In the genomic region with DNA sequence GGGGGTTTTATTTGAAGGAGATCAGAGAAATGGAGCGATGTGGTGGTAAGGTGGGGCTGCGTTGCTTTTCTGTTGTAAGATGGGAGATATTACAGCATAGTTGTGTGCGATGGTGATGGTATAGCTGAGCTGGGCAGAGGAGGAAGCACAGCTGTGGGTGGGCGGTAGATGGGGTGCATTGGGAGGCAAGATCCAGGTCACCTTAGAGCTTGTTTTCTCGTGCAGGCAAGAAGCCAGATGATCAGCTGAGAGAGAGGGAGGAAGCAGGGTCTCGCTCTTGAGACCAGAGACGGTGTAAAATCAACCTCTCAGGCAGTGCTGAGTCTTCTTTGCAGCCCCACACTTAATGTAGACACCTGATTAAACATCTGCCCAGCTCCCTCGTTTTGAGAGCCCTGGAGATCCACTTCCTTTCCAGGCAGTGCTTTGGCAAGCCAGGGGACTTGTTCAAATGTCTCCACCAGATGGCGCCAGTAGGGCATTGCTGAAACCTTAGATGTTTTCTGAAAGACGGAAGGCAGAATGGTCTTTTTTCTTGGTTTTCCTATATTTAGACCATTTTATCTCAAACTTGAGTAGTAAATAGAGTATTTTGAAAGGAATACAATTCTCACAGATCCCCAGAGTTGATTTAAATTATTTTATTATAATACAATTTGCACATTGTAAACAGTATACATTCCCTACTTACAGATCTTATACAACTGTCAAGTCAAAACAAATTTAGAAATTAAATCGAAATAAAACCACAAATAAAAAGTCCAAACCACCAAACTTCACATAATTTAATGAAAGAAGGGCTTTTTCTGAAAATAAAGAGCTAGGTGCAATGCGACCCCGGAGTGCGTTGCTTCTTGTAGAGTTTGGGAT, we compare ENCODE assay signal across 8 cellular contexts. TPM values are rescaled to one million over a fixed set of nuclear protein-coding genes. Genes with fewer than 3 reads are reported as not detected.
DNase-seq lines count a peak whose midpoint lies in the region; ATAC-seq and TF ChIP-seq lines count a peak whose summit lies in the region.

No MANE protein-coding gene starts in this region.

- TF ChIP-seq POLR2A in right lobe of liver (IDR thresholded peaks at IDR 0.05) = no peak

- no peaks in the 10 kb centered on the region for H3K4me1 ChIP-seq in colonic mucosa
- H3K4me1 ChIP-seq in right lobe of liver = no peaks in the 10 kb centered on the region

- H3K4me3 ChIP-seq in colonic mucosa (no peak overlapping the region), right lobe of liver (no peak overlapping the region)

- peak; percentile 93 for TF ChIP-seq CTCF in colonic mucosa (IDR thresholded peaks at IDR 0.05)
- TF ChIP-seq CTCF in right lobe of liver (IDR thresholded peaks at IDR 0.05) = peak; percentile 74 to 92 (median 91)

- H3K27me3 Mint-ChIP-seq in activated CD4-positive, alpha-beta T cell treated with anti-CD3 and anti-CD28 coated beads, Interleukin-2, amount 10 ng/mL, durations not matched to agents 24 days and 14 days = no peaks in the 10 kb centered on the region

- H3K36me3 Mint-ChIP-seq in activated CD4-positive, alpha-beta T cell treated with anti-CD3 and anti-CD28 coated beads, Interleukin-2, amount 10 ng/mL, durations not matched to agents 24 days and 14 days (ENCODE audit: low read depth) = peaks cover 2% of the 10 kb centered on the region

- DNase-seq in DMS79 (lab: John Stamatoyannopoulos, UW) (peak; percentile 55), NCI-H524 (lab: John Stamatoyannopoulos, UW) (peak; percentile 47 to 78), colonic mucosa (peak; percentile 87), right lobe of liver (peak; percentile 67 to 76 (median 68))
- peak; percentile 92 for DNase-seq in activated CD4-positive, alpha-beta T cell treated with anti-CD3 and anti-CD28 coated beads, Interleukin-2, amount 10 ng/mL, durations not matched to agents 24 days and 14 days
- DNase-seq in stimulated activated CD4-positive, alpha-beta T cell treated with anti-CD3 and anti-CD28 coated beads, TNF-alpha, amount 100 ng/mL, for 24 hours (ENCODE audit: low read depth in 3 of 3) = peak; percentile 42 to 66 (median 64)

- H3K27ac Mint-ChIP-seq in activated CD4-positive, alpha-beta T cell treated with anti-CD3 and anti-CD28 coated beads, Interleukin-2, amount 10 ng/mL, durations not matched to agents 24 days and 14 days = no peak overlapping the region

- H3K27me3 ChIP-seq in colonic mucosa (no peaks in the 10 kb centered on the region), right lobe of liver (no peaks in the 10 kb centered on the region)

- H3K27ac ChIP-seq in colonic mucosa (no peak overlapping the region), right lobe of liver (no peak overlapping the region)

- H3K9me3 ChIP-seq in colonic mucosa = no peaks in the 10 kb centered on the region
- H3K9me3 ChIP-seq in right lobe of liver = no peaks in the 10 kb centered on the region

- no peaks in the 10 kb centered on the region for H3K36me3 ChIP-seq in colonic mucosa
- no peaks in the 10 kb centered on the region for H3K36me3 ChIP-seq in right lobe of liver

- intact Hi-C loops in activated CD4-positive, alpha-beta T cell treated with anti-CD3 and anti-CD28 coated beads, Interleukin-2, amount 10 ng/mL, durations not matched to agents 24 days and 14 days (cut with micrococcal nuclease) = loop anchor here (1.0 kb wide), 2 partner anchors 296 to 544 kb away; no protein-coding TSS in a partner anchor
- intact Hi-C loops in colonic mucosa (cut with DNase I) (loop anchor here (5.0 kb wide), 2 partner anchors 300 to 540 kb away; no protein-coding TSS in a partner anchor), right lobe of liver (cut with DNase I) (loop anchor here in 1 of 2 donors (10.0 kb wide), 1 partner anchor 537 kb away; no protein-coding TSS in a partner anchor)

- no peaks in the 10 kb centered on the region for H3K9me3 Mint-ChIP-seq in activated CD4-positive, alpha-beta T cell treated with anti-CD3 and anti-CD28 coated beads, Interleukin-2, amount 10 ng/mL, durations not matched to agents 24 days and 14 days

- H3K4me3 Mint-ChIP-seq in activated CD4-positive, alpha-beta T cell treated with anti-CD3 and anti-CD28 coated beads, Interleukin-2, amount 10 ng/mL, durations not matched to agents 24 days and 14 days = no peak overlapping the region

- H3K9ac ChIP-seq in colonic mucosa (ENCODE audit: low read depth in 2 of 2, low read length in 2 of 2) = no peak overlapping the region

- peaks cover 6% of the 10 kb centered on the region for H3K4me1 Mint-ChIP-seq in activated CD4-positive, alpha-beta T cell treated with anti-CD3 and anti-CD28 coated beads, Interleukin-2, amount 10 ng/mL, durations not matched to agents 24 days and 14 days

- 41% methylated on average over 11 of the region's 14 CpGs for WGBS in right lobe of liver (ENCODE audit: insufficient coverage, low coverage, low lambda C conversion rate, missing lambda C conversion rate)

- ATAC-seq in HG03135 (IDR thresholded peaks at IDR 0.05; ENCODE audit: unreplicated experiment) = peak; percentile 31
- ATAC-seq in right lobe of liver = peak; percentile 85 to 92 (median 91)
- no peak for ATAC-seq in GM21528 (IDR thresholded peaks at IDR 0.05; ENCODE audit: low FRiP score, unreplicated experiment)

RNA-seq across cellular contexts. Expression of a gene that starts 21.1 kb away (rescaled TPM):
- not detected in 2 replicates for total RNA-seq in activated CD4-positive, alpha-beta T cell treated with anti-CD3 and anti-CD28 coated beads, Interleukin-2, amount 10 ng/mL, durations not matched to agents 24 days and 14 days
- 1 to 10 TPM; 2.6 to 3.4 TPM for total RNA-seq in colonic mucosa
- total RNA-seq in right lobe of liver = under 1 TPM in 2 of 6 experiments, not detected in 4; 0.30 to 0.31 TPM
